ENCODE assay signal across 8 cellular contexts in the genomic region with DNA sequence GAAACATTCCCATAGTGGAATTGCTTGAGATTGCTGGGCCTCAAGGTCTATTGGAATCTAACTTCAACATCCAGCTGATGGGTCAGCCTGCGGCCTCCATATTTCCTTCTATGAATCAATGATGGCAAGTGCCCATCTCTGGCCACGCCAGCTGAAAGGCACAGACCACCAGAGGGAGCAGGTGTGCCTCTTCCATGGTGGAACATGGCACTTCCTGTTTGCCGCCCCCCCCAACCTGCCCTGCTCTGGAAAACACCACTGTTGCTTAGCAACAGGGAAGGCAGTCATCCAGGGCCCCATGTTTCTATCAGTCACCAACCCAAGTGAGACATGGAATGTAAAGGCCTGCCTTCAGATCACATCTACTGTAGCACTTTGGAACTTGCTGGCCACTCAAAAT. TPM values are rescaled to one million over a fixed set of nuclear protein-coding genes. Genes with fewer than 3 reads are reported as not detected.
DNase-seq lines count a peak whose midpoint lies in the region; ATAC-seq and TF ChIP-seq lines count a peak whose summit lies in the region.

No MANE protein-coding gene starts in this region.

- peak; percentile 9 for DNase-seq in GM03348 (ENCODE audit: low spot score)
- DNase-seq in HK-2 (ENCODE audit: unreplicated experiment) = peak; percentile 84
- peak; percentile 55 for DNase-seq in NCI-H774 (lab: John Stamatoyannopoulos, UW)
- peak; percentile 57 for DNase-seq in activated CD8-positive, alpha-beta memory T cell treated with anti-CD3 and anti-CD28 coated beads, Interleukin-2, amount 50 U/mL, for 48 hours
- DNase-seq in foreskin fibroblast = peak; percentile 34 to 61
- DNase-seq in omental fat pad (ENCODE audit: low spot score) = peak; percentile 22

- H3K4me3 ChIP-seq in foreskin fibroblast (ENCODE audit: low read depth in 1 of 2, low read length in 2 of 2) = no peak overlapping the region

- no peak for ATAC-seq in omental fat pad (ENCODE audit: low FRiP score)
- ATAC-seq in GM21526 (IDR thresholded peaks at IDR 0.05; ENCODE audit: low FRiP score, unreplicated experiment) = no peak
- no peak for ATAC-seq in GM18873 (IDR thresholded peaks at IDR 0.05; ENCODE audit: low FRiP score, unreplicated experiment)

- TF ChIP-seq CTCF in foreskin fibroblast (IDR thresholded peaks at IDR 0.05; ENCODE audit: low read depth, low read length) = peak; percentile 15
- TF ChIP-seq CTCF in omental fat pad (IDR thresholded peaks at IDR 0.05) = no peak

RNA-seq across cellular contexts. Expression of a gene that starts 11.6 kb away (rescaled TPM):
- not detected for total RNA-seq in omental fat pad

RNA-seq across cellular contexts. Expression of a gene that starts 38.6 kb away (rescaled TPM):
- total RNA-seq in omental fat pad = 1 to 10 TPM; 1.6 to 2.8 (median 2.3) TPM

Comparison
In these comparisons a context has a peak if more than half of its experiments do, and no peak if none do; other contexts are left out.
1. DNase-seq: peak in every context shown above with its lines; median percentile 84 in HK-2; 57 in activated CD8-positive, alpha-beta memory T cell treated with anti-CD3 and anti-CD28 coated beads, Interleukin-2, amount 50 U/mL, for 48 hours; 55 in NCI-H774; 48 in foreskin fibroblast; 22 in omental fat pad; 9 in GM03348.